ENCODE assay signal across 8 cellular contexts in genomic region chr3:4976109-4976508, GRCh38. TPM values are rescaled to one million over a fixed set of nuclear protein-coding genes. Genes with fewer than 3 reads are reported as not detected.
DNase-seq lines count a peak whose midpoint lies in the region; ATAC-seq and TF ChIP-seq lines count a peak whose summit lies in the region.

No MANE protein-coding gene starts in this region.

- H3K4me3 ChIP-seq in NB4 (ENCODE audit: low read depth, low read length), result peak overlapping the region; percentile 72

- DNase-seq in NCI-H2171 treated with DMSO at 0.1 percent for 48 hours (lab: John Stamatoyannopoulos, UW) (peak; percentile 0), NCI-H2171 (lab: John Stamatoyannopoulos, UW) (no peak), NB4 (ENCODE audit: low read depth) (peak; percentile 94), foreskin keratinocyte (peak; percentile 48 to 73), renal cortical epithelial cell (ENCODE audit: low read depth) (peak; percentile 73), amniotic stem cell (lab: John Stamatoyannopoulos, UW) (no peak)
- DNase-seq in activated CD4-positive, alpha-beta T cell treated with anti-CD3 and anti-CD28 coated beads, Interleukin-2, amount 50 U/mL, for 48 hours, result peak; percentile 67 to 77

- peak overlapping the region; percentile 99 for H3K27ac ChIP-seq in foreskin keratinocyte

- peaks cover 7% of the 10 kb centered on the region for H3K4me1 ChIP-seq in foreskin keratinocyte

- ATAC-seq in foreskin keratinocyte, result no peak
- no peak for ATAC-seq in HG02938 (IDR thresholded peaks at IDR 0.05; ENCODE audit: unreplicated experiment)

- no peaks in the 10 kb centered on the region for H3K27me3 ChIP-seq in foreskin keratinocyte

- peak; percentile 79 for TF ChIP-seq CTCF in NB4 (IDR thresholded peaks at IDR 0.05; ENCODE audit: low read depth, low read length)
- peak; percentile 81 for TF ChIP-seq CTCF in foreskin keratinocyte (conservative IDR thresholded peaks at IDR 0.05)

- no peak for TF ChIP-seq POLR2A in NB4 (IDR thresholded peaks at IDR 0.05; ENCODE audit: extremely low read depth, insufficient read length)

RNA-seq across cellular contexts. Expression of gene BHLHE40, which starts 3.1 kb away (rescaled TPM):
- 78.2 and 96.0 TPM in 2 replicates for total RNA-seq in foreskin keratinocyte
- polyA plus RNA-seq in foreskin keratinocyte, result 44.6 and 47.5 TPM in 2 replicates
- total RNA-seq in renal cortical epithelial cell, result 35.9 and 75.4 TPM in 2 replicates

Comparison
In these comparisons a context has a peak if more than half of its experiments do, and no peak if none do; other contexts are left out.
1. DNase-seq: peak in NCI-H2171 treated with DMSO at 0.1 percent for 48 hours (single experiment), NB4 (single experiment), activated CD4-positive, alpha-beta T cell treated with anti-CD3 and anti-CD28 coated beads, Interleukin-2, amount 50 U/mL, for 48 hours (2 of 2), foreskin keratinocyte (2 of 2) and renal cortical epithelial cell (single experiment); none in NCI-H2171 (single experiment) and amniotic stem cell (single experiment).